Comparison of ENCODE assay signal across 17 cellular contexts in the genomic region with DNA sequence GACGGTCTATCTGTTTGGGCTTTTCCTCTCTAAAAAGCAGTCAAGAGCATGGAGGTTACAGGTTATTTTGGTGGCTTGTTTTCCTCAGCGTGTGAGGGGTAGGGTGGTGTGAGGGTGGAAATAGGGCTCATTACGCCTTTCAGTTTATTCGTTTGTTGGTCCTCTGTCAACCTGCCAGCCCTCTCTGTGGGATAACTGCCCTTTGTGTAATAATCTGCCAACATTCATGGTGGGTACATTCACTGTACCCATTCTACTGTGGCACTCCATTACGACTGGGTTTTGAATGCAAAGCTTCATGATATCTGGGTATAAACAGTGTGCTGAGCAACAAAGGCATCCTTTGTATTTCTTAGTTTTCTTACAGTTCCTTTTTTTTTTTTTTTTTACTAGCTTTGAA.
DNase-seq lines count a peak whose midpoint lies in the region; ATAC-seq and TF ChIP-seq lines count a peak whose summit lies in the region.
"Had no signal": no experiment of that assay in that cellular context is flagged by ENCODE, and none has a peak within 500 bp of the region (broad histone marks: within the 10 kb centered on the region; RNA-seq: fewer than 3 reads in every experiment).

No MANE protein-coding gene starts in this region.

- DNase-seq in NCI-H146 treated with DMSO at 0.1 percent for 48 hours (lab: John Stamatoyannopoulos, UW; ENCODE audit: unreplicated experiment) (peak; percentile 86), anterior cingulate cortex (lab: John Stamatoyannopoulos, UW) (peak in 39 of 58 donors; percentile 2 to 70 (median 19)), hippocampal formation (lab: John Stamatoyannopoulos, UW) (peak; percentile 11 to 30), sciatic nerve (ENCODE audit: low spot score) (no peak), sigmoid colon (no peak), HUDEP-2 (lab: John Stamatoyannopoulos, UW; ENCODE audit: unreplicated experiment in 76 of 76) (no peak), occipital lobe (lab: John Stamatoyannopoulos, UW) (no peak)
- DNase-seq in activated naive CD4-positive, alpha-beta T cell treated with anti-CD3 and anti-CD28 coated beads, Interleukin-2, amount 50 U/mL, for 16 hours, result no peak
- DNase-seq: activated naive CD8-positive, alpha-beta T cell treated with anti-CD3 and anti-CD28 coated beads, Interleukin-2, amount 50 U/mL, for 24 hours; Caco-2; foreskin keratinocyte; immature natural killer cell; natural killer cell; transverse colon had no signal

- intact Hi-C loops in sciatic nerve (cut with DNase I) (no loop called here), sigmoid colon (cut with DNase I) (no loop called here)

- peak; percentile 74 for ATAC-seq in sciatic nerve
- ATAC-seq: activated naive CD8-positive, alpha-beta T cell treated with anti-CD3 and anti-CD28 coated beads, Interleukin-2, amount 50 U/mL, for 24 hours; activated T-helper 17 cell treated with anti-CD3 and anti-CD28 coated beads, Interleukin-2, amount 50 U/mL, for 72 hours; foreskin keratinocyte; K562; natural killer cell; stimulated activated effector memory CD8-positive, alpha-beta T cell treated with anti-CD3 and anti-CD28 coated beads, Interleukin-12 subunit alpha, Interleukin-12 subunit beta, amount 100 ng/mL, for 72 hours had no signal

- no peak overlapping the region for H3K4me3 ChIP-seq in sigmoid colon
- H3K4me3 ChIP-seq: K562, transverse colon had no signal

- no peak for TF ChIP-seq EP300 in sigmoid colon (IDR thresholded peaks at IDR 0.05)

- WGBS in sigmoid colon, 2 donors, result 29 to 70% methylated on average over 5 of the region's 5 CpGs

- H3K4me1 ChIP-seq in sigmoid colon, result no peaks in the 10 kb centered on the region
- H3K4me1 ChIP-seq: Caco-2, foreskin keratinocyte, transverse colon had no signal

- no peak for TF ChIP-seq POLR2A in sigmoid colon (IDR thresholded peaks at IDR 0.05)

- no peaks in the 10 kb centered on the region for H3K27me3 ChIP-seq in sigmoid colon
- H3K27me3 ChIP-seq: foreskin keratinocyte, transverse colon had no signal

- no peak overlapping the region for H3K27ac ChIP-seq in sigmoid colon
- H3K27ac ChIP-seq: foreskin keratinocyte, transverse colon had no signal

- TF ChIP-seq CTCF in sigmoid colon (IDR thresholded peaks at IDR 0.05), result no peak

- no peaks in the 10 kb centered on the region for H3K9me3 ChIP-seq in sigmoid colon
- H3K9me3 ChIP-seq: Caco-2, transverse colon had no signal

- H3K36me3 ChIP-seq in sigmoid colon, result no peaks in the 10 kb centered on the region
- H3K36me3 ChIP-seq: transverse colon had no signal

Comparison
In these comparisons a context has a peak if more than half of its experiments do, and no peak if none do; other contexts are left out.
1. DNase-seq: peak in NCI-H146 treated with DMSO at 0.1 percent for 48 hours (single experiment), anterior cingulate cortex (39 of 58) and hippocampal formation (2 of 2); none in sciatic nerve (single experiment), sigmoid colon (single experiment), HUDEP-2 (0 of 76), activated naive CD4-positive, alpha-beta T cell treated with anti-CD3 and anti-CD28 coated beads, Interleukin-2, amount 50 U/mL, for 16 hours (single experiment) and occipital lobe (single experiment).